Comparison of ENCODE assay signal across 2 cellular contexts in genomic region chr1:236107121-236107907, GRCh38.
TF ChIP-seq lines count a peak whose summit lies in the region.

No MANE protein-coding gene starts in this region.

TF ChIP-seq in HCT116, 20 proteins besides CTCF, POLR2A, EP300 and RAD21:
- no peak for TF ChIP-seq EGR1 (IDR thresholded peaks at IDR 0.05; ENCODE audit: low read depth)
- TF ChIP-seq MAX (IDR thresholded peaks at IDR 0.05): no peak

TF ChIP-seq in K562, 482 proteins besides CTCF, POLR2A, EP300 and RAD21:
- TF ChIP-seq USF1 (CRISPR knock-in tag; IDR thresholded peaks at IDR 0.05): 0 out of 2 replicates have a peak, but pooled peaks have one; percentile 16
- TF ChIP-seq ZNF121 (CRISPR knock-in tag; conservative IDR thresholded peaks at IDR 0.05): peak; percentile 87
- TF ChIP-seq CTCFL (IDR thresholded peaks at IDR 0.05; ENCODE audit: borderline replicate concordance, insufficient read depth, low read depth, low read length, poor library complexity, severe bottlenecking): no peak
